Comparison of ENCODE assay signal across 13 cellular contexts in the genomic region with DNA sequence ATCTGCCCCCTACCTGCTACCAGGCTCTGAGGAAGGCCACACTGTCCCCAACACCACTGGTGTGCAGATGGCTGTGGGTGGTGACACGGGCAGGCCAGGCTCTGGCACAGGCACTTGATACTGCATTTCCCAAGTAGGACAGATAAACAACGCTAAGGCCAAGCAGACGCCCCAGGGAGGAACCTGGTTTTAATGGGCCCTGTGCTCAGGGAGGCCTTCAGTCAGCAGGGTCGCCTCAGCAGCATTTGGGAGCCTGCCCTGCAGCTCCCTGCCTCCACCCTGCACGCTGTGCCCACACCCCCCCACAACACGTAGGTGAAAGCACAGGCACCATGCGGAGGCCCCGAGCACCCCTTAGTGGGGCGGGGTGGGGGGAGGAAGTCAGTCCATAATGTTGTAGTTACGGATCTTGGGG. TPM values are rescaled to one million over a fixed set of nuclear protein-coding genes. Genes with fewer than 3 reads are reported as not detected.
DNase-seq lines count a peak whose midpoint lies in the region; ATAC-seq and TF ChIP-seq lines count a peak whose summit lies in the region.
"Had no signal": no experiment of that assay in that cellular context is flagged by ENCODE, and none has a peak within 500 bp of the region (broad histone marks: within the 10 kb centered on the region; RNA-seq: fewer than 3 reads in every experiment).

No MANE protein-coding gene starts in this region.

- H3K9me3 ChIP-seq in Karpas-422 (ENCODE audit: low read length) (no peaks in the 10 kb centered on the region), hepatocyte (ENCODE audit: low read depth) (no peaks in the 10 kb centered on the region), stomach (no peaks in the 10 kb centered on the region)

- H3K27ac Mint-ChIP-seq in activated T-cell treated with anti-CD3 and anti-CD28 coated beads, Interleukin-2, amount 50 U/mL, for 24 hours: peak overlapping the region; percentile 92
- H3K27ac Mint-ChIP-seq: T-cell had no signal

- no peaks in the 10 kb centered on the region for H3K9me3 Mint-ChIP-seq in activated T-cell treated with anti-CD3 and anti-CD28 coated beads, Interleukin-2, amount 50 U/mL, for 24 hours
- H3K9me3 Mint-ChIP-seq: endodermal cell, T-cell had no signal

- H3K27ac ChIP-seq in Karpas-422 (ENCODE audit: low read length) (0 out of 2 replicates have a peak overlapping the region, but pooled peaks have one; percentile 22), hepatocyte (peak overlapping the region; percentile 90), stomach (peak overlapping the region; percentile 65 to 98 (median 91))
- H3K27ac ChIP-seq: HL-60 had no signal

- H3K4me1 Mint-ChIP-seq in activated T-cell treated with anti-CD3 and anti-CD28 coated beads, Interleukin-2, amount 50 U/mL, for 24 hours (ENCODE audit: low read depth): peaks cover 36% of the 10 kb centered on the region

- intact Hi-C loops in stomach (cut with DNase I; ENCODE audit: low total_unique reads) (no loop called here), sciatic nerve (cut with DNase I) (loop anchor here (10.0 kb wide), 1 partner anchor 53 kb away; no protein-coding TSS in a partner anchor)

- H3K79me2 ChIP-seq in Karpas-422 (ENCODE audit: low read length): peaks cover 28% of the 10 kb centered on the region
- H3K79me2 ChIP-seq in hepatocyte: peaks cover 28% of the 10 kb centered on the region

- peak overlapping the region; percentile 35 for H3K4me3 Mint-ChIP-seq in activated T-cell treated with anti-CD3 and anti-CD28 coated beads, Interleukin-2, amount 50 U/mL, for 24 hours
- H3K4me3 Mint-ChIP-seq: endodermal cell, T-cell had no signal

- 68% methylated on average over 10 of the region's 10 CpGs for WGBS in hepatocyte (ENCODE audit: low lambda C conversion rate, missing lambda C conversion rate)
- 26 to 52% (median 37%) methylated on average over 6 to 10 of the region's 10 CpGs for WGBS in stomach, 5 donors

- peaks cover under 1% of the 10 kb centered on the region; the same call in 1 of the 2 replicates for H3K36me3 ChIP-seq in Karpas-422 (ENCODE audit: insufficient read depth, low read length)
- no peaks in the 10 kb centered on the region for H3K36me3 ChIP-seq in hepatocyte (replicated peaks; ENCODE audit: insufficient read depth, low read depth)
- H3K36me3 ChIP-seq in stomach: peaks cover 0 to 1% (median under 1%) of the 10 kb centered on the region in 4 donors

- no peak for TF ChIP-seq EP300 in stomach (IDR thresholded peaks at IDR 0.05)

- peak overlapping the region; percentile 26; the same call in 1 of the 2 replicates for H3K9ac ChIP-seq in Karpas-422 (ENCODE audit: low read length)

- TF ChIP-seq CTCF in hepatocyte (IDR thresholded peaks at IDR 0.05; ENCODE audit: poor library complexity) (no peak), stomach (IDR thresholded peaks at IDR 0.05) (no peak)

- DNase-seq in activated T-cell treated with anti-CD3 and anti-CD28 coated beads, Interleukin-2, amount 50 U/mL, for 24 hours: no peak
- DNase-seq in activated T-cell treated with anti-CD3 and anti-CD28 coated beads, Interleukin-2, amount 50 U/mL, for 1 hour: no peak
- DNase-seq in Karpas-422: no peak
- no peak for DNase-seq in hepatocyte (ENCODE audit: low spot score)
- no peak for DNase-seq in stomach
- no peak for DNase-seq in NCI-H1092 (lab: John Stamatoyannopoulos, UW)
- no peak for DNase-seq in NCI-H1417 (lab: John Stamatoyannopoulos, UW)
- no peak for DNase-seq in sciatic nerve (ENCODE audit: low spot score)
- DNase-seq: endodermal cell, NCI-H1436 treated with DMSO at 0.1 percent for 48 hours, NCI-H82, T-cell had no signal

- H3K4me2 ChIP-seq in Karpas-422 (ENCODE audit: low read depth, low read length, poor library complexity, severe bottlenecking) (no peak overlapping the region), hepatocyte (peak overlapping the region; percentile 36)

- H3K27me3 ChIP-seq in Karpas-422 (ENCODE audit: low read length) (no peaks in the 10 kb centered on the region), hepatocyte (no peaks in the 10 kb centered on the region), stomach (no peaks in the 10 kb centered on the region)

- TF ChIP-seq POLR2A in stomach (IDR thresholded peaks at IDR 0.05): no peak

- H3K4me1 ChIP-seq in Karpas-422 (ENCODE audit: low read length) (peaks cover 50% of the 10 kb centered on the region), hepatocyte (ENCODE audit: insufficient read depth) (peaks cover 71% of the 10 kb centered on the region), stomach (peaks cover 72 to 88% (median 85%) of the 10 kb centered on the region in 4 donors)

- H4K20me1 ChIP-seq in Karpas-422 (ENCODE audit: insufficient read depth, low read depth, low read length): peaks cover 9% of the 10 kb centered on the region
- peaks cover 13% of the 10 kb centered on the region for H4K20me1 ChIP-seq in hepatocyte (ENCODE audit: insufficient read depth, poor library complexity, severe bottlenecking)

- no peaks in the 10 kb centered on the region for H3K27me3 Mint-ChIP-seq in activated T-cell treated with anti-CD3 and anti-CD28 coated beads, Interleukin-2, amount 50 U/mL, for 24 hours
- H3K27me3 Mint-ChIP-seq: T-cell had no signal

- H3K9me2 ChIP-seq in Karpas-422 (replicated peaks; ENCODE audit: insufficient read depth, low read length): no peaks in the 10 kb centered on the region
- no peaks in the 10 kb centered on the region for H3K9me2 ChIP-seq in hepatocyte (replicated peaks; ENCODE audit: insufficient read depth)

- no peak for ATAC-seq in sciatic nerve
- ATAC-seq: T-cell had no signal

- H3K36me3 Mint-ChIP-seq in activated T-cell treated with anti-CD3 and anti-CD28 coated beads, Interleukin-2, amount 50 U/mL, for 24 hours (ENCODE audit: low read depth): peaks cover 38% of the 10 kb centered on the region
- H3K36me3 Mint-ChIP-seq: T-cell had no signal

- H2AFZ ChIP-seq in Karpas-422 (ENCODE audit: low read length) (no peak overlapping the region), hepatocyte (no peak overlapping the region)

- no peak overlapping the region for H3K4me3 ChIP-seq in Karpas-422 (ENCODE audit: low read length)
- no peak overlapping the region for H3K4me3 ChIP-seq in hepatocyte
- no peak overlapping the region for H3K4me3 ChIP-seq in stomach

RNA-seq across cellular contexts. Expression of a gene that starts 3.3 kb away (rescaled TPM):
- total RNA-seq in Karpas-422 (2014; rRNA removed; shearing (Covaris generic); ENCODE audit: low replicate concordance): 94.1 and 197 TPM in 2 replicates
- total RNA-seq in hepatocyte: 67.2 and 118 TPM in 2 replicates
- 71.5 and 77.6 TPM in 2 replicates for polyA plus RNA-seq in hepatocyte
- total RNA-seq in stomach: 100 to 1,000 TPM in 3 of 5 donors, 10 to 100 TPM in 2; 22.8 to 268 (median 175) TPM
- 10 to 100 TPM; 36.0 to 97.8 (median 53.3) TPM for polyA plus RNA-seq in stomach
- 280 TPM for total RNA-seq in sciatic nerve

RNA-seq across cellular contexts. Expression of a gene that starts 35.7 kb away (rescaled TPM):
- total RNA-seq in Karpas-422 (2014; rRNA removed; shearing (Covaris generic); ENCODE audit: low replicate concordance): 89.6 and 187 TPM in 2 replicates
- total RNA-seq in hepatocyte (71.5 and 71.9 TPM in 2 replicates), stomach (100 to 1,000 TPM in 2 of 5 donors, 10 to 100 TPM in 3; 63.2 to 286 (median 94.6) TPM), sciatic nerve (57.1 TPM)
- polyA plus RNA-seq in hepatocyte (160 and 202 TPM in 2 replicates), stomach (100 to 1,000 TPM; 126 to 189 (median 174) TPM)

RNA-seq across cellular contexts. Expression of a gene that starts 49.6 kb away (rescaled TPM):
- 57.1 and 110 TPM in 2 replicates for total RNA-seq in Karpas-422 (2014; rRNA removed; shearing (Covaris generic); ENCODE audit: low replicate concordance)
- 101 and 124 TPM in 2 replicates for total RNA-seq in hepatocyte
- polyA plus RNA-seq in hepatocyte: 160 and 167 TPM in 2 replicates
- 100 to 1,000 TPM in 1 of 5 donors, 10 to 100 TPM in 4; 28.0 to 329 (median 86.4) TPM for total RNA-seq in stomach
- 100 to 1,000 TPM; 103 to 139 (median 129) TPM for polyA plus RNA-seq in stomach
- total RNA-seq in sciatic nerve: 68.2 TPM

RNA-seq across cellular contexts. Expression of a gene that starts 49.7 kb away (rescaled TPM):
- 16.5 and 26.8 TPM in 2 replicates for total RNA-seq in Karpas-422 (2014; rRNA removed; shearing (Covaris generic); ENCODE audit: low replicate concordance)
- total RNA-seq in hepatocyte (39.6 and 43.2 TPM in 2 replicates), stomach (10 to 100 TPM; 12.5 to 66.5 (median 28.3) TPM), sciatic nerve (42.4 TPM)
- polyA plus RNA-seq in hepatocyte (109 and 118 TPM in 2 replicates), stomach (10 to 100 TPM; 22.5 to 55.2 (median 26.0) TPM)

Comparison
In these comparisons a context has a peak if more than half of its experiments do, and no peak if none do; other contexts are left out.
1. H3K27ac ChIP-seq: peak in every context shown above with its lines; median percentile 91 in stomach; 90 in hepatocyte; 22 in Karpas-422.